9 cellular contexts compared by ENCODE assay signal in genomic region chr11:122069946-122070345, GRCh38. TPM values are rescaled to one million over a fixed set of nuclear protein-coding genes. Genes with fewer than 3 reads are reported as not detected.
DNase-seq lines count a peak whose midpoint lies in the region; ATAC-seq and TF ChIP-seq lines count a peak whose summit lies in the region.
"Had no signal": no experiment of that assay in that cellular context is flagged by ENCODE, and none has a peak within 500 bp of the region (broad histone marks: within the 10 kb centered on the region; RNA-seq: fewer than 3 reads in every experiment).

No MANE protein-coding gene starts in this region.

- peak overlapping the region; percentile 35 for H3K9ac ChIP-seq in skeletal muscle satellite cell (ENCODE audit: low read depth, low read length)

- H3K4me1 ChIP-seq in ACC112 (ENCODE audit: control insufficient read depth, insufficient read depth, low read length, unreplicated experiment) (peaks cover 19% of the 10 kb centered on the region), HEK293 (ENCODE audit: control insufficient read depth, insufficient read depth, low read length) (no peaks in the 10 kb centered on the region), left ventricle myocardium inferior (peaks cover 34% of the 10 kb centered on the region), skeletal muscle satellite cell (ENCODE audit: control insufficient read depth, insufficient read depth, low read length) (peaks cover 8% of the 10 kb centered on the region)

- H3K27ac ChIP-seq in ACC112 (ENCODE audit: low read depth, low read length) (peak overlapping the region; percentile 50), HEK293 (ENCODE audit: extremely low read depth, low read depth, low read length) (no peak overlapping the region), left ventricle myocardium inferior (replicated peaks) (no peak overlapping the region)
- H3K27ac ChIP-seq: skin epidermis had no signal

- H3K9me3 Mint-ChIP-seq in WTC11, result peaks cover 17% of the 10 kb centered on the region

- peaks cover 5% of the 10 kb centered on the region; the same call in 1 of the 2 replicates for H3K27me3 Mint-ChIP-seq in WTC11 (ENCODE audit: low read depth)

- H3K36me3 ChIP-seq in ACC112 (ENCODE audit: insufficient read depth, low read length) (peaks cover 23% of the 10 kb centered on the region), HEK293 (ENCODE audit: control insufficient read depth in 2 of 2, insufficient read depth in 1 of 2, low read length in 2 of 2) (no peaks in the 10 kb centered on the region), left ventricle myocardium inferior (no peaks in the 10 kb centered on the region), skeletal muscle satellite cell (ENCODE audit: insufficient read depth, low read length) (peaks cover 14% of the 10 kb centered on the region)

- H3K4me3 ChIP-seq in ACC112 (ENCODE audit: low read depth, low read length), result no peak overlapping the region
- H3K4me3 ChIP-seq in HEK293 (ENCODE audit: low read depth, low read length), result no peak overlapping the region
- H3K4me3 ChIP-seq in left ventricle myocardium inferior, result no peak overlapping the region
- H3K4me3 ChIP-seq in skeletal muscle satellite cell (ENCODE audit: low read length), result no peak overlapping the region
- H3K4me3 ChIP-seq: skin epidermis had no signal

- no peak overlapping the region for H2AFZ ChIP-seq in ACC112 (ENCODE audit: low read length, unreplicated experiment)

- H3K27ac Mint-ChIP-seq in WTC11, result no peak overlapping the region

- H3K27me3 ChIP-seq in ACC112 (ENCODE audit: insufficient read depth, low read length), result no peaks in the 10 kb centered on the region
- H3K27me3 ChIP-seq in left ventricle myocardium inferior (ENCODE audit: low read depth), result no peaks in the 10 kb centered on the region
- no peaks in the 10 kb centered on the region for H3K27me3 ChIP-seq in skeletal muscle satellite cell (ENCODE audit: control insufficient read depth, insufficient read depth, low read length)

- POLR2A ChIA-PET in HEK293 (lab: Yijun Ruan, JAX), result no interaction called here
- POLR2A ChIA-PET in WTC11 (lab: Charles Lee), result no interaction called here

- no peaks in the 10 kb centered on the region for H3K79me2 ChIP-seq in ACC112 (ENCODE audit: control insufficient read depth, insufficient read depth, low read length, unreplicated experiment)

- TF ChIP-seq CTCF in HEK293 (tag by site-specific recombination; IDR thresholded peaks at IDR 0.05), result no peak
- TF ChIP-seq CTCF in WTC11 (IDR thresholded peaks at IDR 0.05), result no peak
- no peak for TF ChIP-seq CTCF in left ventricle myocardium inferior (IDR thresholded peaks at IDR 0.05; ENCODE audit: borderline replicate concordance)

- no peak overlapping the region for H3K4me3 Mint-ChIP-seq in WTC11

- ATAC-seq in WTC11, result no peak
- no peak for ATAC-seq in GM19452 (IDR thresholded peaks at IDR 0.05; ENCODE audit: unreplicated experiment)

- H3K4me1 Mint-ChIP-seq in WTC11, result peaks cover 25% of the 10 kb centered on the region

- H3K36me3 Mint-ChIP-seq in WTC11, result peaks cover 8% of the 10 kb centered on the region

- H3K4me2 ChIP-seq in skeletal muscle satellite cell (ENCODE audit: low read length), result peak overlapping the region; percentile 1

- H3K9me3 ChIP-seq in HEK293 (ENCODE audit: control insufficient read depth, insufficient read depth, low read depth, low read length), result no peaks in the 10 kb centered on the region
- H3K9me3 ChIP-seq in left ventricle myocardium inferior (replicated peaks), result no peaks in the 10 kb centered on the region
- H3K9me3 ChIP-seq in skeletal muscle satellite cell (replicated peaks; ENCODE audit: low read length), result no peaks in the 10 kb centered on the region

- CTCF ChIA-PET in HEK293 (lab: Yijun Ruan, JAX) (interaction anchor here (0.6 to 0.7 kb wide), 2 partner anchors 45 to 476 kb away, joined by 3 to 4 read pairs; no protein-coding TSS in a partner anchor), WTC11 (lab: Charles Lee) (interaction anchor here (1.2 kb wide), 1 partner anchor 31 kb away, joined by 3 read pairs; no protein-coding TSS in a partner anchor)

- intact Hi-C loops in left ventricle myocardium inferior (cut with micrococcal nuclease), result no loop called here

- DNase-seq in WTC11 (ENCODE audit: low spot score), result peak; percentile 46
- DNase-seq in left ventricle myocardium inferior, result peak; percentile 26
- DNase-seq in SIG-M5 treated with dmso at 0.1 percent for 504 hours (lab: John Stamatoyannopoulos, UW; ENCODE audit: unreplicated experiment), result no peak
- DNase-seq in SHP77 treated with DMSO at 0.1 percent for 48 hours (lab: John Stamatoyannopoulos, UW), result no peak

TF ChIP-seq in HEK293, 187 proteins besides CTCF, POLR2A, EP300 and RAD21:
- TF ChIP-seq ZNF292 (tag by site-specific recombination; IDR thresholded peaks at IDR 0.05; ENCODE audit: borderline replicate concordance, low read depth) (no peak), MEIS1 (CRISPR knock-in tag; IDR thresholded peaks at IDR 0.05; ENCODE audit: borderline replicate concordance) (peak; percentile 74; the same call in 1 of the 2 replicates), ZBTB1 (tag by site-specific recombination; IDR thresholded peaks at IDR 0.05) (no peak)

TF ChIP-seq in WTC11, 78 proteins besides CTCF, POLR2A, EP300 and RAD21:
- no peak for TF ChIP-seq FOXP1 (CRISPR knock-in tag; IDR thresholded peaks at IDR 0.05; ENCODE audit: borderline replicate concordance)
- no peak for TF ChIP-seq CREM (CRISPR knock-in tag; IDR thresholded peaks at IDR 0.05)

RNA-seq across cellular contexts. Expression of gene BLID, which starts 46.1 kb away (rescaled TPM):
- total RNA-seq in WTC11 (2021) (not detected in 3 replicates), left ventricle myocardium inferior (0.36 TPM)
- 19.2 and 31.2 TPM in 2 replicates for total RNA-seq in skeletal muscle satellite cell (2012; rRNA removed)

Comparison
In these comparisons a context has a peak if more than half of its experiments do, and no peak if none do; other contexts are left out.
1. DNase-seq: peak in WTC11 (single experiment) and left ventricle myocardium inferior (single experiment); none in SIG-M5 treated with dmso at 0.1 percent for 504 hours (single experiment) and SHP77 treated with DMSO at 0.1 percent for 48 hours (single experiment).